Comparison of ENCODE assay signal across 8 cellular contexts in genomic region chr10:71696635-71697326, GRCh38. TPM values are rescaled to one million over a fixed set of nuclear protein-coding genes. Genes with fewer than 3 reads are reported as not detected.
DNase-seq lines count a peak whose midpoint lies in the region; ATAC-seq and TF ChIP-seq lines count a peak whose summit lies in the region.

No MANE protein-coding gene starts in this region.

- no peak overlapping the region for H3K4me3 ChIP-seq in GM12865 (ENCODE audit: low read depth, low read length)

- H3K4me3 Mint-ChIP-seq in naive B cell = peak overlapping the region in 4 of 8 donors; percentile 15 to 64 (median 38)

- peak; percentile 95 for TF ChIP-seq CTCF in GM12865 (IDR thresholded peaks at IDR 0.05; ENCODE audit: insufficient read depth, low read depth, low read length, missing control alignments)

- no peak overlapping the region for H3K27ac Mint-ChIP-seq in naive B cell

- H3K36me3 Mint-ChIP-seq in naive B cell = no peaks in the 10 kb centered on the region

- no peaks in the 10 kb centered on the region for H3K27me3 Mint-ChIP-seq in naive B cell

- peak; percentile 59 for DNase-seq in GM12865 (ENCODE audit: low read depth)
- peak; percentile 4 for DNase-seq in NCI-H1092 (lab: John Stamatoyannopoulos, UW)
- DNase-seq in activated CD4-positive, alpha-beta T cell treated with anti-CD3 and anti-CD28 coated beads, Interleukin-2, amount 50 U/mL, for 4 hours = peak; percentile 65 to 68
- peak; percentile 55 for DNase-seq in effector CD8-positive, alpha-beta T cell (lab: John Stamatoyannopoulos, UW)
- DNase-seq in naive B cell = peak; percentile 53
- peak; percentile 45 for DNase-seq in stimulated activated naive CD4-positive, alpha-beta T cell treated with Interleukin-2 at 50 U/mL for 16 hours (lab: John Stamatoyannopoulos, UW)
- DNase-seq in mesenteric fat pad (ENCODE audit: low spot score) = no peak

- peaks cover 28 to 51% (median 38%) of the 10 kb centered on the region in 3 donors for H3K4me1 Mint-ChIP-seq in naive B cell

- peaks cover 0 to 2% (median 0%) of the 10 kb centered on the region in 7 donors for H3K9me3 Mint-ChIP-seq in naive B cell

- peak; percentile 13 to 29 for ATAC-seq in naive B cell (ENCODE audit: low read depth in 2 of 2)
- ATAC-seq in HG03139 (IDR thresholded peaks at IDR 0.05; ENCODE audit: unreplicated experiment) = no peak

RNA-seq across cellular contexts. Expression of gene C10orf105, which starts 22.8 kb away (rescaled TPM):
- polyA plus RNA-seq in naive B cell (ENCODE audit: low read depth in 6 of 6) = not detected
- 0.22 TPM for total RNA-seq in mesenteric fat pad
